27 cellular contexts compared by ENCODE assay signal in genomic region chr1:110134050-110134595, GRCh38. TPM values are rescaled to one million over a fixed set of nuclear protein-coding genes. Genes with fewer than 3 reads are reported as not detected.
A peak's percentile ranks its signal among the peaks of the same experiment; 100 is the strongest.
DNase-seq lines count a peak whose midpoint lies in the region; ATAC-seq and TF ChIP-seq lines count a peak whose summit lies in the region.
"Had no signal": no experiment of that assay in that cellular context is flagged by ENCODE, and none has a peak within 500 bp of the region (broad histone marks: within the 10 kb centered on the region; RNA-seq: fewer than 3 reads in every experiment).

No MANE protein-coding gene starts in this region.

- H3K4me1 ChIP-seq in GM23338 (ENCODE audit: insufficient read depth) (peaks cover 29% of the 10 kb centered on the region), BE2C (peaks cover 9% of the 10 kb centered on the region)
- peaks cover 5% of the 10 kb centered on the region for H3K4me1 ChIP-seq in CD4-positive, alpha-beta memory T cell (ENCODE audit: insufficient read depth, low read length)
- H3K4me1 ChIP-seq: adrenal gland, psoas muscle had no signal

- no peak for ATAC-seq in GM23338
- ATAC-seq: K562; Panc1; psoas muscle; stimulated activated effector memory CD8-positive, alpha-beta T cell treated with anti-CD3 and anti-CD28 coated beads, Interleukin-12 subunit alpha, Interleukin-12 subunit beta, amount 100 ng/mL, for 72 hours; WTC11 had no signal

- H3K4me3 ChIP-seq in GM23338 = no peak overlapping the region
- no peak overlapping the region for H3K4me3 ChIP-seq in BE2C (ENCODE audit: low read depth, low read length)
- no peak overlapping the region for H3K4me3 ChIP-seq in CD4-positive, alpha-beta memory T cell (ENCODE audit: low read length in 2 of 2)
- H3K4me3 ChIP-seq: adrenal gland, K562, lung, psoas muscle, thoracic aorta had no signal

- H3K27me3 Mint-ChIP-seq in GM23338 (ENCODE audit: insufficient read depth, low read depth, poor library complexity) = peaks cover 23% of the 10 kb centered on the region
- H3K27me3 Mint-ChIP-seq in CD4-positive, alpha-beta memory T cell = peaks cover 42 to 49% of the 10 kb centered on the region in 2 donors

- DNase-seq in DMS53 (lab: John Stamatoyannopoulos, UW) (peak; percentile 99), NCI-H1417 (lab: John Stamatoyannopoulos, UW) (peak; percentile 16 to 90 (median 67)), NCI-H2196 treated with DMSO at 0.1 percent for 48 hours (lab: John Stamatoyannopoulos, UW; ENCODE audit: unreplicated experiment) (peak; percentile 71), AG08395 (ENCODE audit: low spot score) (no peak), GM23338 (ENCODE audit: low spot score) (no peak), BE2C (no peak)
- no peak for DNase-seq in CD4-positive, alpha-beta memory T cell
- DNase-seq: activated CD4-positive, alpha-beta T cell treated with anti-CD3 and anti-CD28 coated beads, Interleukin-2, amount 50 U/mL, for 4 hours; activated gamma-delta T cell treated with Interleukin-2 at 50 U/mL for 16 hours; activated T-cell treated with anti-CD3 and anti-CD28 coated beads for 4 hours; adrenal gland; cortex of kidney; DMS 273 treated with DMSO at 0.1 percent for 48 hours; GDM1; glutamatergic neuron; kidney glomerular epithelial cell had no signal

- H3F3A ChIP-seq in GM23338 (replicated peaks; ENCODE audit: low read depth) = no peaks in the 10 kb centered on the region

- H3K27me3 ChIP-seq in GM23338 (ENCODE audit: insufficient read depth) (peaks cover 22% of the 10 kb centered on the region), BE2C (no peaks in the 10 kb centered on the region)
- peaks cover 11% of the 10 kb centered on the region for H3K27me3 ChIP-seq in CD4-positive, alpha-beta memory T cell (ENCODE audit: insufficient read depth, low read length)

- no peak overlapping the region for H3K27ac Mint-ChIP-seq in GM23338
- no peak overlapping the region for H3K27ac Mint-ChIP-seq in CD4-positive, alpha-beta memory T cell
- H3K27ac Mint-ChIP-seq: stimulated activated effector memory CD8-positive, alpha-beta T cell treated with anti-CD3 and anti-CD28 coated beads, Interleukin-12 subunit alpha, Interleukin-12 subunit beta, amount 100 ng/mL, for 72 hours; WTC11 had no signal

- H3K4me2 ChIP-seq in GM23338 = no peak overlapping the region

- H4K20me1 ChIP-seq in GM23338 (replicated peaks; ENCODE audit: insufficient read depth) = no peaks in the 10 kb centered on the region

- CTCF ChIA-PET in CD4-positive, alpha-beta memory T cell (lab: Charles Lee; ENCODE audit: partially characterized antibody) = interaction anchor here (1.0 to 1.8 kb wide), 3 partner anchors 8 to 16 kb away, joined by 3 to 6 read pairs (median 3); no protein-coding TSS in a partner anchor

- peaks cover 37% of the 10 kb centered on the region for H3K4me1 Mint-ChIP-seq in GM23338
- H3K4me1 Mint-ChIP-seq in CD4-positive, alpha-beta memory T cell = peaks cover 8 to 16% (median 12%) of the 10 kb centered on the region in 4 donors

- no peaks in the 10 kb centered on the region for H3K36me3 Mint-ChIP-seq in GM23338 (ENCODE audit: low read depth)
- no peaks in the 10 kb centered on the region for H3K36me3 Mint-ChIP-seq in CD4-positive, alpha-beta memory T cell
- H3K36me3 Mint-ChIP-seq: stimulated activated effector memory CD8-positive, alpha-beta T cell treated with anti-CD3 and anti-CD28 coated beads, Interleukin-12 subunit alpha, Interleukin-12 subunit beta, amount 100 ng/mL, for 72 hours; WTC11 had no signal

- H3K4me3 Mint-ChIP-seq in GM23338 = no peak overlapping the region
- H3K4me3 Mint-ChIP-seq in CD4-positive, alpha-beta memory T cell = no peak overlapping the region
- H3K4me3 Mint-ChIP-seq: stimulated activated effector memory CD8-positive, alpha-beta T cell treated with anti-CD3 and anti-CD28 coated beads, Interleukin-12 subunit alpha, Interleukin-12 subunit beta, amount 100 ng/mL, for 72 hours; WTC11 had no signal

- H3K9me3 Mint-ChIP-seq in GM23338 = no peaks in the 10 kb centered on the region; the same call in 2 of the 3 replicates
- H3K9me3 Mint-ChIP-seq in CD4-positive, alpha-beta memory T cell = no peaks in the 10 kb centered on the region
- H3K9me3 Mint-ChIP-seq: stimulated activated effector memory CD8-positive, alpha-beta T cell treated with anti-CD3 and anti-CD28 coated beads, Interleukin-12 subunit alpha, Interleukin-12 subunit beta, amount 100 ng/mL, for 72 hours; WTC11 had no signal

- H3K9me2 ChIP-seq in GM23338 (ENCODE audit: insufficient read depth) = no peaks in the 10 kb centered on the region

- no peaks in the 10 kb centered on the region for H3K36me3 ChIP-seq in GM23338 (ENCODE audit: insufficient read depth)
- no peaks in the 10 kb centered on the region for H3K36me3 ChIP-seq in BE2C
- H3K36me3 ChIP-seq in CD4-positive, alpha-beta memory T cell (ENCODE audit: insufficient read depth, low read length) = no peaks in the 10 kb centered on the region
- H3K36me3 ChIP-seq: adrenal gland, thoracic aorta had no signal

- POLR2A ChIA-PET in CD4-positive, alpha-beta memory T cell (lab: Charles Lee; ENCODE audit: partially characterized antibody) = no interaction called here

- intact Hi-C loops in CD4-positive, alpha-beta memory T cell (cut with micrococcal nuclease) = no loop called here

- TF ChIP-seq CTCF in GM23338 (conservative IDR thresholded peaks at IDR 0.05; ENCODE audit: low read depth in 2 of 2) (no peak), BE2C (IDR thresholded peaks at IDR 0.05; ENCODE audit: low read depth, low read length) (no peak)

- no peak overlapping the region for H2AFZ ChIP-seq in GM23338

- no peaks in the 10 kb centered on the region for H3K79me2 ChIP-seq in GM23338 (replicated peaks; ENCODE audit: insufficient read depth)

- H3K9me3 ChIP-seq in BE2C = no peaks in the 10 kb centered on the region
- no peaks in the 10 kb centered on the region for H3K9me3 ChIP-seq in CD4-positive, alpha-beta memory T cell (ENCODE audit: control insufficient read depth in 1 of 2, low read length in 2 of 2)
- H3K9me3 ChIP-seq: adrenal gland, psoas muscle, thoracic aorta had no signal

- H3K27ac ChIP-seq in angular gyrus (ENCODE audit: low read depth, low read length) (peak overlapping the region; percentile 63), GM23338 (ENCODE audit: low read depth) (no peak overlapping the region)
- no peak overlapping the region for H3K27ac ChIP-seq in CD4-positive, alpha-beta memory T cell (ENCODE audit: low read depth, low read length)
- H3K27ac ChIP-seq: adrenal gland, psoas muscle, thoracic aorta had no signal

TF ChIP-seq in GM23338, 12 proteins besides CTCF, POLR2A, EP300 and RAD21:
- TF ChIP-seq, protein P1, sequence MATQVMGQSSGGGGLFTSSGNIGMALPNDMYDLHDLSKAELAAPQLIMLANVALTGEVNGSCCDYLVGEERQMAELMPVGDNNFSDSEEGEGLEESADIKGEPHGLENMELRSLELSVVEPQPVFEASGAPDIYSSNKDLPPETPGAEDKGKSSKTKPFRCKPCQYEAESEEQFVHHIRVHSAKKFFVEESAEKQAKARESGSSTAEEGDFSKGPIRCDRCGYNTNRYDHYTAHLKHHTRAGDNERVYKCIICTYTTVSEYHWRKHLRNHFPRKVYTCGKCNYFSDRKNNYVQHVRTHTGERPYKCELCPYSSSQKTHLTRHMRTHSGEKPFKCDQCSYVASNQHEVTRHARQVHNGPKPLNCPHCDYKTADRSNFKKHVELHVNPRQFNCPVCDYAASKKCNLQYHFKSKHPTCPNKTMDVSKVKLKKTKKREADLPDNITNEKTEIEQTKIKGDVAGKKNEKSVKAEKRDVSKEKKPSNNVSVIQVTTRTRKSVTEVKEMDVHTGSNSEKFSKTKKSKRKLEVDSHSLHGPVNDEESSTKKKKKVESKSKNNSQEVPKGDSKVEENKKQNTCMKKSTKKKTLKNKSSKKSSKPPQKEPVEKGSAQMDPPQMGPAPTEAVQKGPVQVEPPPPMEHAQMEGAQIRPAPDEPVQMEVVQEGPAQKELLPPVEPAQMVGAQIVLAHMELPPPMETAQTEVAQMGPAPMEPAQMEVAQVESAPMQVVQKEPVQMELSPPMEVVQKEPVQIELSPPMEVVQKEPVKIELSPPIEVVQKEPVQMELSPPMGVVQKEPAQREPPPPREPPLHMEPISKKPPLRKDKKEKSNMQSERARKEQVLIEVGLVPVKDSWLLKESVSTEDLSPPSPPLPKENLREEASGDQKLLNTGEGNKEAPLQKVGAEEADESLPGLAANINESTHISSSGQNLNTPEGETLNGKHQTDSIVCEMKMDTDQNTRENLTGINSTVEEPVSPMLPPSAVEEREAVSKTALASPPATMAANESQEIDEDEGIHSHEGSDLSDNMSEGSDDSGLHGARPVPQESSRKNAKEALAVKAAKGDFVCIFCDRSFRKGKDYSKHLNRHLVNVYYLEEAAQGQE (IDR thresholded peaks at IDR 0.05; ENCODE audit: unreplicated experiment) = no peak
- TF ChIP-seq, protein P2, sequence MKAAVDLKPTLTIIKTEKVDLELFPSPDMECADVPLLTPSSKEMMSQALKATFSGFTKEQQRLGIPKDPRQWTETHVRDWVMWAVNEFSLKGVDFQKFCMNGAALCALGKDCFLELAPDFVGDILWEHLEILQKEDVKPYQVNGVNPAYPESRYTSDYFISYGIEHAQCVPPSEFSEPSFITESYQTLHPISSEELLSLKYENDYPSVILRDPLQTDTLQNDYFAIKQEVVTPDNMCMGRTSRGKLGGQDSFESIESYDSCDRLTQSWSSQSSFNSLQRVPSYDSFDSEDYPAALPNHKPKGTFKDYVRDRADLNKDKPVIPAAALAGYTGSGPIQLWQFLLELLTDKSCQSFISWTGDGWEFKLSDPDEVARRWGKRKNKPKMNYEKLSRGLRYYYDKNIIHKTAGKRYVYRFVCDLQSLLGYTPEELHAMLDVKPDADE (IDR thresholded peaks at IDR 0.05) = no peak
- no peak for TF ChIP-seq ZNF114 (CRISPR knock-in tag; IDR thresholded peaks at IDR 0.05)

RNA-seq across cellular contexts. Expression of gene SLC6A17, which starts 16.2 kb away (rescaled TPM):
- 0.17 and 0.27 TPM in 2 replicates for total RNA-seq in GM23338 (2014; rRNA removed; shearing (Covaris generic))
- polyA plus RNA-seq in GM23338 (2016; fragmentation: Nextera tagmentation; extraction: Ambion mirVana) = 0.03 and 0.16 TPM in 2 replicates
- polyA plus RNA-seq in BE2C (2012; ENCODE audit: insufficient read depth, insufficient read length, low read depth) = 15.5 TPM
- not detected for total RNA-seq in CD4-positive, alpha-beta memory T cell
- not detected for polyA plus RNA-seq in CD4-positive, alpha-beta memory T cell
- total RNA-seq: K562 had no signal
- polyA plus RNA-seq: K562 had no signal

RNA-seq across cellular contexts. Expression of gene UBL4B, which starts 21.9 kb away (rescaled TPM):
- not detected in 2 replicates for total RNA-seq in GM23338 (2014; rRNA removed; shearing (Covaris generic))
- polyA plus RNA-seq in GM23338 (2016; fragmentation: Nextera tagmentation; extraction: Ambion mirVana) = not detected in 2 replicates
- polyA plus RNA-seq in BE2C (2012; ENCODE audit: insufficient read depth, insufficient read length, low read depth) = 0.49 TPM
- not detected for total RNA-seq in CD4-positive, alpha-beta memory T cell
- not detected for polyA plus RNA-seq in CD4-positive, alpha-beta memory T cell
- total RNA-seq: K562; lung; mucosa of gallbladder; T-helper 2 cell treated with Interferon-gamma antibody and Interleukin-4, amounts not matched to agents 100 ng/mL and 5 ng/mL, for 36 hours; thoracic aorta had no signal
- polyA plus RNA-seq: AG04450, K562, lung had no signal

Comparison
In these comparisons a context has a peak if more than half of its experiments do, and no peak if none do; other contexts are left out.
1. DNase-seq: peak in DMS53 (single experiment), NCI-H1417 (3 of 3) and NCI-H2196 treated with DMSO at 0.1 percent for 48 hours (single experiment); none in AG08395 (single experiment), GM23338 (single experiment), BE2C (single experiment) and CD4-positive, alpha-beta memory T cell (0 of 5).